ENCODE assay signal across 1 cellular context in the genomic region with DNA sequence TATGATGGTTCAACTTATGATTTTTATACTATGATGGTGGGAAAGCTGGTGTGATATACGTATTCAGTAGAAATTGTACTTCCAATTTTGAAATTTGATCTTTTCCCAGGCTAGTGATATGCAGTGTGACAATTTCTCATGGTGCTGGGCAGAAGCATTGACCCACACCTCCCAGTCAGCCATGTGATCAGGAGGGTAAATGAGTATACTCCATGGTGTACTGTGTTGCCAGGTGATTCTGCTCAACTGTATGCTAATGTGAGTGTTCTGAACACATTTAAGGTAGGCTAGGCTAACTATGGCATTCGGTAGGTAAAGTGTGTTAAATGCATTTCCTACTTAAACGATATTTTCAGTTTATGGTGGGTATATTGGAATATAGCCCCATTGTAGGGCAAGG.
TF ChIP-seq lines count a peak whose summit lies in the region.

No MANE protein-coding gene starts in this region.

TF ChIP-seq in WTC11, 78 proteins besides CTCF, POLR2A, EP300 and RAD21 (continued from another document):
- TF ChIP-seq NFE2L1 (CRISPR knock-in tag; IDR thresholded peaks at IDR 0.05) = no peak
- TF ChIP-seq TEAD4 (CRISPR knock-in tag; IDR thresholded peaks at IDR 0.05) = no peak
- TF ChIP-seq MYBL2 (CRISPR knock-in tag; IDR thresholded peaks at IDR 0.05) = no peak
- no peak for TF ChIP-seq ZNF317 (CRISPR knock-in tag; IDR thresholded peaks at IDR 0.05; ENCODE audit: borderline replicate concordance, low read depth)
- TF ChIP-seq E2F5 (CRISPR knock-in tag; IDR thresholded peaks at IDR 0.05) = no peak
- no peak for TF ChIP-seq RORB (CRISPR knock-in tag; IDR thresholded peaks at IDR 0.05)
- no peak for TF ChIP-seq ZNF219 (CRISPR knock-in tag; IDR thresholded peaks at IDR 0.05; ENCODE audit: borderline replicate concordance)
- no peak for TF ChIP-seq TEAD1 (CRISPR knock-in tag; IDR thresholded peaks at IDR 0.05)
- TF ChIP-seq, protein P1, sequence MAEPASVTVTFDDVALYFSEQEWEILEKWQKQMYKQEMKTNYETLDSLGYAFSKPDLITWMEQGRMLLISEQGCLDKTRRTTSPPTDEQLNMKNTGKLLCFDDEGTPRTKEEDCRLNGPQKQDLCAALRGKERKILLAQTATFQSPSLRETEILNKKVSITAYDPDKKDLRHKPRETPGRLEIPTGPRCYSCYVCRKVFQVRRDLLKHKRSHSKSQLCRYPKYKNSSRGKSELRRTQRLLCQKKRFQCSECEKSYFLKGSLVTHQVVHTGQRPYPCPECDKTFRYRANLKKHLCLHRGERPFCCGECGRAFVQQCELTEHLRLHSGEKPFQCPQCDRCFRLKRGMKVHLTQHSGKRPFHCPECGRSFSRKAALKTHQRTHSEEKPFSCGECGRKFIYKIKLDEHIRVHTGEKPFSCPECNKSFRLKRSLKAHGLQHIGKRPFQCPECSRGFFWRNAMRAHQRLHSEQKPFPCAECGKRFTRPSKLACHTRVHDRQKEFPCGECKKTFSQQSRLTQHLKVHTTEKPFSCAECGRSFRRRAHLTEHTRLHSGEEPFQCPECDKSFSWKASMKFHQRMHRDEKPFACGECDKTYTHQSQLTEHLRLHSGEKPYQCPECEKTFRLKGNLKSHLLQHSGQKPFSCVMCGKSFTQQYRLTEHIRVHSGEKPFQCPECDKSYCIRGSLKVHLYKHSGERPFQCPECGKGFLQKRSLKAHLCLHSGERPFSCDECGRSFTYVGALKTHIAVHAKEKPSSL (CRISPR knock-in tag; conservative IDR thresholded peaks at IDR 0.05) = no peak
- no peak for TF ChIP-seq FOXK1 (CRISPR knock-in tag; IDR thresholded peaks at IDR 0.05)
- TF ChIP-seq TCF7 (CRISPR knock-in tag; IDR thresholded peaks at IDR 0.05; ENCODE audit: low read depth) = no peak
- TF ChIP-seq ZNF423 (CRISPR knock-in tag; IDR thresholded peaks at IDR 0.05) = no peak
